ENCODE assay signal across 8 cellular contexts in genomic region chr10:102432162-102432950, GRCh38. TPM values are rescaled to one million over a fixed set of nuclear protein-coding genes. Genes with fewer than 3 reads are reported as not detected.
DNase-seq lines count a peak whose midpoint lies in the region; TF ChIP-seq lines count a peak whose summit lies in the region.

Gene CUEDC2, minus strand, starts transcription at chr10:102432574. Its CDS starts 7,386 bp downstream, at chr10:102425188.

- no peak for TF ChIP-seq CTCF in GM20000 (IDR thresholded peaks at IDR 0.05; ENCODE audit: extremely low read depth, missing control alignments)

- POLR2A ChIA-PET in activated CD8-positive, alpha-beta memory T cell treated with anti-CD3 and anti-CD28 coated beads for 36 hours (lab: Charles Lee), result interaction anchor here (0.6 to 2.8 kb wide), 6 partner anchors 10 to 301 kb away, joined by 3 to 41 read pairs (median 4); partner anchors contain the start of genes C10orf95 and FBXL15

- DNase-seq in COLO668 (lab: John Stamatoyannopoulos, UW; ENCODE audit: unreplicated experiment) (peak; percentile 93), GM20000 (ENCODE audit: low spot score) (peak; percentile 91), HT-29 (ENCODE audit: low spot score) (peak; percentile 96), NOMO-1 (lab: John Stamatoyannopoulos, UW; ENCODE audit: unreplicated experiment in 2 of 2) (peak; percentile 97 to 98), medulla oblongata (ENCODE audit: extremely low spot score) (peak; percentile 98)
- DNase-seq in effector CD8-positive, alpha-beta T cell (lab: John Stamatoyannopoulos, UW), result peak; percentile 94
- peak; percentile 92 for DNase-seq in stimulated activated CD8-positive, alpha-beta memory T cell treated with anti-CD3 and anti-CD28 coated beads, Interleukin-12 subunit alpha, Interleukin-12 subunit beta, amount 100 ng/mL, for 1 hour (ENCODE audit: low read depth)

- CTCF ChIA-PET in activated CD8-positive, alpha-beta memory T cell treated with anti-CD3 and anti-CD28 coated beads for 36 hours (lab: Charles Lee), result interaction anchor here (0.6 to 3.4 kb wide), 10 partner anchors 10 to 47 kb away, joined by 3 to 24 read pairs (median 6); partner anchors contain the start of genes C10orf95, FBXL15 and NFKB2

RNA-seq across cellular contexts. Expression of gene CUEDC2, which starts in this region (rescaled TPM):
- total RNA-seq in HT-29 (2014; rRNA removed; shearing (Covaris generic)), result 37.0 and 38.6 TPM in 2 replicates
- total RNA-seq in activated CD8-positive, alpha-beta memory T cell treated with anti-CD3 and anti-CD28 coated beads for 36 hours, result 10 to 100 TPM; 64.6 to 66.0 TPM

Comparison
In these comparisons a context has a peak if more than half of its experiments do, and no peak if none do; other contexts are left out.
1. Peak in every context shown above with its lines: DNase-seq.